8 cellular contexts compared by ENCODE assay signal in the genomic region with DNA sequence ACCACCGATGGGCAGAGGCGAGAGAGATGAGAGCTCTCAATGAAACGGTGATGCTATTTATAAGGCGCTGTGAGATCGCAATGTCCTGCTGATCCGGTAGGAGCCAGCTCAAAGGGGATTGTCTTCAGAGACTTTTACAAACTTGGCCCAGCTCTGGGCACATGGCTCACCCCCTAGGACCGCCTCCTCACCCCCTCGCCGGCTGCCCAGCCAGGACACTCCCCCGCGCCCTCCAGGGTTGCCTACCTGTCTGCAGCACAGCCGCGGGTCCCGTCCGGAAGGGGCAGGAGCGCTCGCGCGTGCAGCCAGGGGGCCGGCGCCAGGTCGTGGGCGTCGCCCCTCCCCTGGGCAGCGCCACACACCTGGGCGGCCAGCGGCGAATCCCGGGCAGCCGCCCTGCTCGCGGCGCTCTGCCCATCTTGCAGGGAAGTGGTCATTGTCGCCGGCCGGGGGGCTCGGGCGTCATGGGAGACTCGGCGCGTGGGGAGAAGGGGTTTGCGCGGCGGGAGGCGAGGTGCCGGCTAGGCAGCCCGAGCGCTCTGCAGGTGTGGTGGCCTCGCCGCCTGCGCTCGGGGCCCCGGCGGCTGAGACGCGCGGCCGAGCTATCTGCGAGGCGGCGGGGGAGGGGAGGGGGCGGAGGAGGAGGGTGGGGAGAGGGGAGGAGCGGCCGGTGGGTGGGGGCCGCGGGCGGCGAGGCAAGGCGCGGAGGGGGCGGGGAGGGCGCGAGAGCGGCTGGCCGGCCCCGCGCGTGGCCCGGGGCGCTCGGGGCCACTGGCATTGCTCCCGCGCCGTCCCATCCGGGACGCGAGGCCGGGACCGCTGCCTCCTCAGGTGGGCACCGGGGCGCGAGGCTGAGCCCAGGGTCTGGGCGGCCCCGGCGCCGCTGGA. TPM values are rescaled to one million over a fixed set of nuclear protein-coding genes. Genes with fewer than 3 reads are reported as not detected.
DNase-seq lines count a peak whose midpoint lies in the region; ATAC-seq and TF ChIP-seq lines count a peak whose summit lies in the region.

A gene (minus strand): TSS at position 610 of the 888 bp plus-strand sequence. CDS start 173 bp downstream, at position 437.

- H2AFZ ChIP-seq in PC-3 (ENCODE audit: low read length), result peak within 1 kb of the TSS; percentile 75

- peaks cover 4 to 8% (median 5%) of the 10 kb centered on the region in 3 donors for H3K4me1 Mint-ChIP-seq in naive B cell

- H4K20me1 ChIP-seq in PC-3 (ENCODE audit: low read length), result no peaks in the 10 kb centered on the region

- H3K27me3 Mint-ChIP-seq in naive B cell, result peaks cover 50 to 55% (median 54%) of the 10 kb centered on the region in 3 donors

- no TSS peak for BruUV-seq in PC-3 (replicated peaks; lab: Mats Ljungman, UMichigan)

- H3K9ac ChIP-seq in PC-3 (ENCODE audit: low read length), result no peak within 1 kb of the TSS

- peak within 1 kb of the TSS; percentile 65 for H3K27ac ChIP-seq in 22Rv1
- no peak within 1 kb of the TSS for H3K27ac ChIP-seq in PC-3 (ENCODE audit: low read length)
- H3K27ac ChIP-seq in esophagus squamous epithelium, result no peak within 1 kb of the TSS

- ATAC-seq in PC-3 (peak; percentile 63), naive B cell (ENCODE audit: low read depth in 2 of 2) (peak; percentile 54 to 58)

- WGBS in esophagus squamous epithelium, 2 donors, result 4 to 5% methylated on average over 8 to 9 of the region's 96 CpGs

- TF ChIP-seq CTCF in 22Rv1 (IDR thresholded peaks at IDR 0.05) (no peak; the same call in 1 of the 2 replicates), GM06990 (IDR thresholded peaks at IDR 0.05; ENCODE audit: insufficient read depth, low read length, poor library complexity, severe bottlenecking) (no peak), PC-3 (conservative IDR thresholded peaks at IDR 0.05; ENCODE audit: low read depth, low read length) (no peak), esophagus squamous epithelium (IDR thresholded peaks at IDR 0.05) (no peak)

- H3K4me2 ChIP-seq in PC-3 (ENCODE audit: low read length), result peak within 1 kb of the TSS; percentile 84

- intact Hi-C loops in PC-3 (cut with micrococcal nuclease), result no loop called here
- intact Hi-C loops in esophagus squamous epithelium (cut with DNase I), result no loop called here

- CTCF ChIA-PET in PC-3 (lab: Charles Lee), result no interaction called here

- H3K4me3 ChIP-seq in GM06990 (replicated peaks; ENCODE audit: low read depth, low read length), result no peak within 1 kb of the TSS
- H3K4me3 ChIP-seq in PC-3 (ENCODE audit: low read length), result peak within 1 kb of the TSS; percentile 62
- H3K4me3 ChIP-seq in esophagus squamous epithelium, result peak within 1 kb of the TSS; percentile 48 to 82 (median 63)

- H3K4me1 ChIP-seq in PC-3 (ENCODE audit: insufficient read depth, low read length) (no peaks in the 10 kb centered on the region), esophagus squamous epithelium (peaks cover 0 to 17% (median 5%) of the 10 kb centered on the region in 3 donors)

- no peaks in the 10 kb centered on the region for H3K9me3 ChIP-seq in PC-3 (ENCODE audit: low read length)
- H3K9me3 ChIP-seq in esophagus squamous epithelium, result no peaks in the 10 kb centered on the region

- no peaks in the 10 kb centered on the region for H3F3A ChIP-seq in PC-3 (ENCODE audit: low read length, unreplicated experiment)

- H3K27me3 ChIP-seq in GM06990 (replicated peaks; ENCODE audit: control insufficient read depth, insufficient read depth, low read length) (no peaks in the 10 kb centered on the region; the same call in 1 of the 2 replicates), PC-3 (ENCODE audit: low read length) (peaks cover 66% of the 10 kb centered on the region), esophagus squamous epithelium (peaks cover 0 to 23% (median 0%) of the 10 kb centered on the region in 4 donors)

- H3K36me3 ChIP-seq in GM06990 (ENCODE audit: control insufficient read depth, insufficient read depth, low read length), result no peaks in the 10 kb centered on the region
- H3K36me3 ChIP-seq in PC-3 (ENCODE audit: low read depth, low read length), result no peaks in the 10 kb centered on the region
- H3K36me3 ChIP-seq in esophagus squamous epithelium, result no peaks in the 10 kb centered on the region

- no peaks in the 10 kb centered on the region for H3K36me3 Mint-ChIP-seq in naive B cell

- POLR2A ChIA-PET in PC-3 (lab: Charles Lee; ENCODE audit: unreplicated experiment), result no interaction called here

- TF ChIP-seq POLR2A in esophagus squamous epithelium (IDR thresholded peaks at IDR 0.05), result no peak

- peak; percentile 6 for DNase-seq in GM06990 (ENCODE audit: extremely low read depth, insufficient read length)
- peak; percentile 31 for DNase-seq in PC-3
- no peak for DNase-seq in esophagus squamous epithelium (lab: John Stamatoyannopoulos, UW)
- peak; percentile 9 for DNase-seq in naive B cell
- no peak for DNase-seq in middle frontal gyrus (ENCODE audit: extremely low spot score, low spot score)
- no peak for DNase-seq in epidermal melanocyte (ENCODE audit: insufficient read length, low spot score)
- no peak for DNase-seq in activated naive CD4-positive, alpha-beta T cell treated with anti-CD3 and anti-CD28 coated beads, Interleukin-2, amount 50 U/mL, for 16 hours

- H3K9me2 ChIP-seq in PC-3 (replicated peaks; ENCODE audit: low read length), result no peaks in the 10 kb centered on the region

- H3K27ac Mint-ChIP-seq in naive B cell, result no peak within 1 kb of the TSS

- peaks cover 0 to 2% (median 0%) of the 10 kb centered on the region in 7 donors for H3K9me3 Mint-ChIP-seq in naive B cell

- H3K4me3 Mint-ChIP-seq in naive B cell, result peak within 1 kb of the TSS; percentile 56 to 94 (median 85)

- no peaks in the 10 kb centered on the region for H3K79me2 ChIP-seq in PC-3 (ENCODE audit: low read length)

RNA-seq across cellular contexts. Expression of the gene that starts here (rescaled TPM):
- total RNA-seq in PC-3 (2014; rRNA removed) (0.63 and 0.84 TPM in 2 replicates), esophagus squamous epithelium (1 to 10 TPM in 2 of 4 donors, under 1 TPM in 1, not detected in 1; 0.31 to 2.5 (median 1.2) TPM)
- under 1 TPM in 2 of 6 donors, not detected in 4; 0.16 to 0.20 TPM for polyA plus RNA-seq in naive B cell (ENCODE audit: low read depth in 6 of 6)

Comparison
In these comparisons a context has a peak if more than half of its experiments do, and no peak if none do; other contexts are left out.
1. Peak in DNase-seq, ATAC-seq, H3K4me3 ChIP-seq and H3K4me2 ChIP-seq in PC-3; RNA of the gene not detected or under 1 TPM.
2. Peak in DNase-seq and ATAC-seq in naive B cell; RNA of the gene not detected or under 1 TPM.